Comparison of ENCODE assay signal across 8 cellular contexts in the genomic region with DNA sequence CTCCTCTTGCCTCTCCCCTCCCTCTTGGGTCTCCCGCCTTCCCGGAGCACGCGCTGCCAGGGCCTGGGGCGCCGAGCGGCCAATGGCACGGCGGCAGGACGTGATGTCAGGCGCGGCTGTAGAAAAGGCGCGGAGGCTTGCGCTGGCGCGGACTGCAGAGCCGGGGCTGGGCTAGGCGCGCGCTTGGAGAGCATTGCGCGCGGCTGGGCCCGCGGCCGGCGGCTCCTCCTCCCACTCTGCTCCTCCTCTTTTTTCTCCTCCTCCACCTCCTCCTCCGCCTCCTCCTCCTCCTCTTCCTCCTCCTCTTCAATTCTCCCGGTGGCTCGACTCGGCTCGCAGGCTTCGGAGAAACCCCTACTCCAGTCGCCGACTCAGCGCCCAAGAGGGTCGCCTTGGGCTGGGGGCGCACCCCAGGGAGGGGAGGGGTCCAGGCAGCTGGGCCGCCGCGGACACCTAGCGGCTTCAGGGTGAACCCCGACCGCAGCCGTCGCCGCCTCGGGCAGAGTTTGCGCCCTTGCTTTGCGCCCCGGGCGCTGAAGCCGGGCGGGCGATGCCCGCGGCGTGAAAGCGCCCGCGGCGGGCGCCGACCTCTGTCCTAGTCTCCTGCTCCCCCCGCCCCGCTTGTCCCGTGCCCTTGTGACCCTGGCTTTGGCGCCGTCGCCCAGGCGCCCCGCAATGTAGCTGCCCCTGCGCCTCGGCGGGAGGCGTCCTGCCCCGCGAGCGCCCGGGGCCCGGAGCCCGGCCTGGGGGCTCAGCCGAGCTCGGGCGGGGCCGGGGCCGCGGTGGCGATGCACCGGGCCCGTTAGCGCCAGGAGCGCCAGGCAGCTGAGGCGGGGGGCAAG. TPM values are rescaled to one million over a fixed set of nuclear protein-coding genes. Genes with fewer than 3 reads are reported as not detected.
A peak's percentile ranks its signal among the peaks of the same experiment; 100 is the strongest.
DNase-seq lines count a peak whose midpoint lies in the region; ATAC-seq, FAIRE-seq and TF ChIP-seq lines count a peak whose summit lies in the region.

A gene with protein sequence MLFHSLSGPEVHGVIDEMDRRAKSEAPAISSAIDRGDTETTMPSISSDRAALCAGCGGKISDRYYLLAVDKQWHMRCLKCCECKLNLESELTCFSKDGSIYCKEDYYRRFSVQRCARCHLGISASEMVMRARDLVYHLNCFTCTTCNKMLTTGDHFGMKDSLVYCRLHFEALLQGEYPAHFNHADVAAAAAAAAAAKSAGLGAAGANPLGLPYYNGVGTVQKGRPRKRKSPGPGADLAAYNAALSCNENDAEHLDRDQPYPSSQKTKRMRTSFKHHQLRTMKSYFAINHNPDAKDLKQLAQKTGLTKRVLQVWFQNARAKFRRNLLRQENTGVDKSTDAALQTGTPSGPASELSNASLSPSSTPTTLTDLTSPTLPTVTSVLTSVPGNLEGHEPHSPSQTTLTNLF (plus strand): TSS at position 309 of the 842 bp plus-strand sequence. CDS start 581 bp downstream, outside the sequence.

- no peak within 1 kb of the TSS for H2AFZ ChIP-seq in GM12878 (ENCODE audit: control insufficient read depth, low read depth, low read length)
- no peak within 1 kb of the TSS for H2AFZ ChIP-seq in smooth muscle cell (ENCODE audit: low read depth)

- no peaks in the 10 kb centered on the region for H3F3A ChIP-seq in smooth muscle cell (ENCODE audit: low read depth)

- TF ChIP-seq CTCF in D721Med (IDR thresholded peaks at IDR 0.05; ENCODE audit: insufficient read depth, missing control alignments) (no peak), HEK293 (tag by site-specific recombination; IDR thresholded peaks at IDR 0.05) (no peak), GM12878 (IDR thresholded peaks at IDR 0.05 in 2 of 3, conservative IDR thresholded peaks at IDR 0.05 in 1 of 3; ENCODE audit: control insufficient read depth in 2 of 3, extremely low read depth in 1 of 3, insufficient read depth in 1 of 3, low read depth in 3 of 3, low read length in 3 of 3) (no peak), smooth muscle cell (IDR thresholded peaks at IDR 0.05; ENCODE audit: borderline replicate concordance, insufficient read depth, poor library complexity, severe bottlenecking) (no peak)

- BruUV-seq in GM12878 (replicated peaks; lab: Mats Ljungman, UMichigan), result no TSS peak

- no peak within 1 kb of the TSS for H3K9ac ChIP-seq in GM12878 (ENCODE audit: control insufficient read depth, insufficient read depth, low read length)
- H3K9ac ChIP-seq in iPS-20b (ENCODE audit: low read depth, low read length), result no peak within 1 kb of the TSS
- no peak within 1 kb of the TSS for H3K9ac ChIP-seq in smooth muscle cell (ENCODE audit: low read depth)

- no peak for TF ChIP-seq RAD21 in GM12878 (IDR thresholded peaks at IDR 0.05; ENCODE audit: insufficient read depth, low read depth, low read length)

- H3K36me3 ChIP-seq in HEK293 (ENCODE audit: control insufficient read depth in 2 of 2, insufficient read depth in 1 of 2, low read length in 2 of 2) (no peaks in the 10 kb centered on the region), GM12878 (ENCODE audit: control insufficient read depth in 2 of 2, insufficient read depth in 2 of 2, low read length in 1 of 2) (peaks cover 0 to 1% of the 10 kb centered on the region in 2 experiments; a peak in 1 of 4 replicates), iPS-20b (ENCODE audit: insufficient read depth, low read depth, low read length) (no peaks in the 10 kb centered on the region), smooth muscle cell (ENCODE audit: low read depth) (no peaks in the 10 kb centered on the region)

- TF ChIP-seq POLR2A in GM12878 (IDR thresholded peaks at IDR 0.05; ENCODE audit: low read depth, low read length), result no peak

- H3K9me3 ChIP-seq in HEK293 (ENCODE audit: control insufficient read depth, insufficient read depth, low read depth, low read length) (no peaks in the 10 kb centered on the region), GM12878 (replicated peaks; ENCODE audit: control insufficient read depth, insufficient read depth, low read length) (no peaks in the 10 kb centered on the region; the same call in 2 of the 3 replicates), iPS-20b (ENCODE audit: insufficient read depth, low read depth, low read length) (peaks cover 11% of the 10 kb centered on the region; the same call in 1 of the 2 replicates), smooth muscle cell (replicated peaks; ENCODE audit: low read depth) (no peaks in the 10 kb centered on the region)

- no peak for FAIRE-seq in D721Med (lab: Jason Lieb, UNC)
- FAIRE-seq in GM12878 (lab: Jason Lieb, UNC), result no peak

- CTCF ChIA-PET in HEK293 (lab: Yijun Ruan, JAX), result interaction anchor here (1.1 kb wide), 1 partner anchor 51 kb away, joined by 4 read pairs; no protein-coding TSS in a partner anchor
- CTCF ChIA-PET in GM12878 (lab: Yijun Ruan, JAX), result interaction anchor here (0.6 to 3.1 kb wide), 6 partner anchors 11 to 30 kb away, joined by 3 to 11 read pairs (median 6); no protein-coding TSS in a partner anchor

- WGBS in GM12878 (ENCODE audit: insufficient coverage, insufficient replicate concordance, low lambda C conversion rate, missing lambda C conversion rate), result 14% methylated on average over 53 of the region's 95 CpGs
- WGBS in smooth muscle cell (ENCODE audit: low lambda C conversion rate), result 2% methylated on average over 59 of the region's 95 CpGs

- H3K4me1 ChIP-seq in HEK293 (ENCODE audit: control insufficient read depth, insufficient read depth, low read length) (peaks cover 21% of the 10 kb centered on the region), GM12878 (ENCODE audit: control insufficient read depth, insufficient read depth, low read length) (peaks cover 25% of the 10 kb centered on the region), iPS-20b (ENCODE audit: insufficient read depth, low read length) (peaks cover 12% of the 10 kb centered on the region; the same call in 1 of the 2 replicates), smooth muscle cell (ENCODE audit: low read depth) (peaks cover 47% of the 10 kb centered on the region)

- POLR2A ChIA-PET in HEK293 (lab: Yijun Ruan, JAX), result interaction anchor here (0.6 to 1.2 kb wide), 6 partner anchors 10 to 142 kb away, joined by 3 to 4 read pairs (median 3); no protein-coding TSS in a partner anchor
- POLR2A ChIA-PET in GM12878 (lab: Charles Lee), result interaction anchor here (0.5 to 2.2 kb wide), 5 partner anchors 11 to 372 kb away, joined by 3 to 29 read pairs (median 4); no protein-coding TSS in a partner anchor

- H3K27ac ChIP-seq in HEK293 (ENCODE audit: extremely low read depth, low read depth, low read length), result peak within 1 kb of the TSS; percentile 87
- H3K27ac ChIP-seq in GM12878 (ENCODE audit: control insufficient read depth, insufficient read depth), result no peak within 1 kb of the TSS
- H3K27ac ChIP-seq in iPS-20b (ENCODE audit: low read length), result no peak within 1 kb of the TSS
- H3K27ac ChIP-seq in smooth muscle cell (ENCODE audit: low read depth), result no peak within 1 kb of the TSS

- H3K4me2 ChIP-seq in GM12878 (ENCODE audit: control insufficient read depth, insufficient read depth), result peak within 1 kb of the TSS; percentile 64
- peak within 1 kb of the TSS; percentile 83 for H3K4me2 ChIP-seq in smooth muscle cell

- no peak for TF ChIP-seq EP300 in GM12878 (IDR thresholded peaks at IDR 0.05; ENCODE audit: borderline replicate concordance in 1 of 2, control insufficient read depth in 1 of 2, low read depth in 2 of 2, low read length in 2 of 2)

- ATAC-seq in GM12878, result peak; percentile 71

- H4K20me1 ChIP-seq in GM12878 (ENCODE audit: control insufficient read depth, insufficient read depth) (peaks cover 4% of the 10 kb centered on the region; the same call in 1 of the 2 replicates), smooth muscle cell (ENCODE audit: low read depth) (peaks cover 9% of the 10 kb centered on the region)

- in situ Hi-C loops in GM12878 (cut with MboI), result no loop called here

- H3K4me3 ChIP-seq in HEK293 (ENCODE audit: low read depth, low read length) (peak within 1 kb of the TSS; percentile 43), GM12878 (peak within 1 kb of the TSS; percentile 51), iPS-20b (ENCODE audit: low read length) (peak within 1 kb of the TSS; percentile 44; the same call in 1 of the 2 replicates), smooth muscle cell (peak within 1 kb of the TSS; percentile 41)

- H3K79me2 ChIP-seq in GM12878 (ENCODE audit: control insufficient read depth, insufficient read depth, low read length) (no peaks in the 10 kb centered on the region; the same call in 1 of the 2 replicates), smooth muscle cell (ENCODE audit: low read depth) (no peaks in the 10 kb centered on the region)

- H3K27me3 ChIP-seq in GM12878 (replicated peaks in 1 of 2; ENCODE audit: control insufficient read depth in 2 of 2, insufficient read depth in 2 of 2, low read length in 1 of 2) (peaks cover 0 to 65% of the 10 kb centered on the region in 2 experiments; a peak in 3 of 4 replicates), iPS-20b (ENCODE audit: insufficient read depth, low read length) (peaks cover 99% of the 10 kb centered on the region), smooth muscle cell (ENCODE audit: low read depth) (peaks cover 100% of the 10 kb centered on the region)

- SMC1A ChIA-PET in GM12878 (lab: Charles Lee; ENCODE audit: uncharacterized antibody, unreplicated experiment), result interaction anchor here (0.9 to 1.4 kb wide), 5 partner anchors 10 to 71 kb away, joined by 4 to 7 read pairs (median 5); no protein-coding TSS in a partner anchor

- RAD21 ChIA-PET in GM12878 (lab: Charles Lee; ENCODE audit: unreplicated experiment), result interaction anchor here (1.1 to 7.4 kb wide), 6 partner anchors 14 to 294 kb away, joined by 3 to 52 read pairs (median 6); no protein-coding TSS in a partner anchor

- intact Hi-C loops in GM12878 (cut with micrococcal nuclease; ENCODE audit: unreplicated experiment), result no loop called here

- peak; percentile 87 for DNase-seq in D721Med (ENCODE audit: insufficient read length, low spot score)
- DNase-seq in NCI-H460 (ENCODE audit: extremely low read depth, low read depth), result peak; percentile 88
- DNase-seq in GM12878 (ENCODE audit: low read depth, low spot score), result no peak
- DNase-seq in smooth muscle cell (lab: John Stamatoyannopoulos, UW; ENCODE audit: unreplicated experiment), result no peak
- DNase-seq in cerebellar nuclear complex (lab: John Stamatoyannopoulos, UW), result no peak
- no peak for DNase-seq in KG1 (lab: John Stamatoyannopoulos, UW)

RNA-seq across cellular contexts. Expression of the gene that starts here (rescaled TPM):
- total RNA-seq in NCI-H460 (2014; rRNA removed; shearing (Covaris generic)), result 4.6 and 5.5 TPM in 2 replicates
- polyA plus RNA-seq in NCI-H460 (2014; cell fraction: nucleus; rRNA removed), result 8.2 and 10.9 TPM in 2 replicates
- total RNA-seq in GM12878 (2013; cell fraction: nucleolus; rRNA removed), result 34.7 and 38.5 TPM in 2 replicates
- 6.0 and 8.0 TPM in 2 replicates for total RNA-seq in GM12878 (2014; rRNA removed)
- 3.3 TPM in 2 replicates for total RNA-seq in GM12878 (2014; rRNA removed; fragmentation: Illumina TruSeq; extraction: Trizol)
- 9.0 and 10.3 TPM in 2 replicates for total RNA-seq in GM12878 (2021)
- polyA plus RNA-seq in GM12878 (2011; ENCODE audit: low read depth), result 1.1 TPM
- polyA plus RNA-seq in GM12878 (2011; rRNA removed), result 46.5 and 69.8 TPM in 2 replicates
- polyA plus RNA-seq in GM12878 (2011; cell fraction: cytosol; rRNA removed), result 109 and 126 TPM in 2 replicates
- polyA plus RNA-seq in GM12878 (2011; cell fraction: nucleus; rRNA removed), result 225 and 243 TPM in 2 replicates
- 1.7 and 4.5 TPM in 2 replicates for polyA plus RNA-seq in GM12878 (2012)
- polyA plus RNA-seq in GM12878 (2014; fragmentation: Illumina TruSeq; extraction: Trizol), result 3.6 and 6.0 TPM in 2 replicates
- 1 to 10 TPM in 1 of 2 experiments, under 1 TPM in 1; 0.82 to 2.6 TPM for polyA plus RNA-seq in GM12878 (2014; fragmentation: Nextera tagmentation; extraction: Ambion mirVana)
- 7.6 and 14.2 TPM in 2 replicates for polyA plus RNA-seq in GM12878 (2014; rRNA removed)
- 1 to 10 TPM; 2.6 to 4.6 TPM for polyA plus RNA-seq in GM12878 (2016; fragmentation: Nextera tagmentation; extraction: Ambion mirVana)
- 38.6 and 76.6 TPM in 2 replicates for polyA minus RNA-seq in GM12878 (2011; rRNA and poly(A)+ RNA removed)
- 49.9 and 53.2 TPM in 2 replicates for polyA minus RNA-seq in GM12878 (2011; cell fraction: cytosol; rRNA and poly(A)+ RNA removed)
- 34.7 and 46.5 TPM in 2 replicates for polyA minus RNA-seq in GM12878 (2011; cell fraction: nucleus; rRNA and poly(A)+ RNA removed)
- total RNA-seq in smooth muscle cell, result not detected in 2 replicates
- polyA plus RNA-seq in smooth muscle cell, result not detected in 2 replicates

Comparison
In these comparisons a context has a peak if more than half of its experiments do, and no peak if none do; other contexts are left out.
1. DNase-seq: peak in D721Med (single experiment) and NCI-H460 (single experiment); none in GM12878 (single experiment), smooth muscle cell (single experiment), cerebellar nuclear complex (0 of 2) and KG1 (single experiment).
2. Peak in every context shown above with its lines, with median percentiles within 50 percentile points of each other: H3K4me3 ChIP-seq.